9 cellular contexts compared by ENCODE assay signal in genomic region chr5:177448244-177448950, GRCh38. TPM values are rescaled to one million over a fixed set of nuclear protein-coding genes. Genes with fewer than 3 reads are reported as not detected.
DNase-seq lines count a peak whose midpoint lies in the region; ATAC-seq, FAIRE-seq and TF ChIP-seq lines count a peak whose summit lies in the region.
"Had no signal": no experiment of that assay in that cellular context is flagged by ENCODE, and none has a peak within 500 bp of the region (broad histone marks: within the 10 kb centered on the region; RNA-seq: fewer than 3 reads in every experiment).

No MANE protein-coding gene starts in this region.

- CTCF ChIA-PET in CD8-positive, alpha-beta T cell (lab: Charles Lee) = interaction anchor here (2.2 to 26.7 kb wide), 5 partner anchors 20 to 132 kb away, joined by 7 to 628 read pairs (median 285); partner anchors contain the start of genes F12, GRK6, PFN3 and SLC34A1
- CTCF ChIA-PET in naive thymus-derived CD4-positive, alpha-beta T cell (lab: Charles Lee) = interaction anchor here (0.6 to 8.8 kb wide), 11 partner anchors 9 to 79 kb away, joined by 3 to 105 read pairs (median 4); no protein-coding TSS in a partner anchor

- H3K27me3 Mint-ChIP-seq in CD8-positive, alpha-beta T cell (ENCODE audit: low read depth) = no peaks in the 10 kb centered on the region
- H3K27me3 Mint-ChIP-seq in naive thymus-derived CD4-positive, alpha-beta T cell = peaks cover 0 to 26% (median 0%) of the 10 kb centered on the region in 5 donors

- H3K36me3 Mint-ChIP-seq in CD8-positive, alpha-beta T cell = no peaks in the 10 kb centered on the region
- H3K36me3 Mint-ChIP-seq in naive thymus-derived CD4-positive, alpha-beta T cell = no peaks in the 10 kb centered on the region

- no peak for ATAC-seq in CD8-positive, alpha-beta T cell
- no peak for ATAC-seq in naive thymus-derived CD4-positive, alpha-beta T cell
- no peak for ATAC-seq in GM19035 (IDR thresholded peaks at IDR 0.05; ENCODE audit: unreplicated experiment)

- POLR2A ChIA-PET in CD8-positive, alpha-beta T cell (lab: Charles Lee) = interaction anchor here (0.6 to 22.6 kb wide), 7 partner anchors 7 to 87 kb away, joined by 4 to 498 read pairs (median 26); partner anchors contain the start of genes F12, GRK6 and PFN3
- POLR2A ChIA-PET in naive thymus-derived CD4-positive, alpha-beta T cell (lab: Charles Lee) = interaction anchor here (1.2 to 23.1 kb wide), 8 partner anchors 8 to 315 kb away, joined by 3 to 804 read pairs (median 8); partner anchors contain the start of genes F12, GRK6, NSD1 and PFN3

- no peak for TF ChIP-seq CTCF in CD8-positive, alpha-beta T cell (IDR thresholded peaks at IDR 0.05)
- no peak for TF ChIP-seq CTCF in sigmoid colon (IDR thresholded peaks at IDR 0.05)

- peak overlapping the region; percentile 35 for H3K4me3 ChIP-seq in CD8-positive, alpha-beta T cell (ENCODE audit: low read depth, low read length)
- no peak overlapping the region for H3K4me3 ChIP-seq in naive thymus-derived CD4-positive, alpha-beta T cell (ENCODE audit: low read length)
- H3K4me3 ChIP-seq in sigmoid colon = no peak overlapping the region

- H3K4me1 Mint-ChIP-seq in CD8-positive, alpha-beta T cell (ENCODE audit: low read depth) = peaks cover 45% of the 10 kb centered on the region
- peaks cover 24 to 54% (median 46%) of the 10 kb centered on the region in 7 donors for H3K4me1 Mint-ChIP-seq in naive thymus-derived CD4-positive, alpha-beta T cell

- TF ChIP-seq RAD21 in Ishikawa (IDR thresholded peaks at IDR 0.05; ENCODE audit: low read depth) = no peak

- H3K27me3 ChIP-seq in CD8-positive, alpha-beta T cell (ENCODE audit: insufficient read depth, low read length) = no peaks in the 10 kb centered on the region
- no peaks in the 10 kb centered on the region for H3K27me3 ChIP-seq in naive thymus-derived CD4-positive, alpha-beta T cell (ENCODE audit: control insufficient read depth in 2 of 2, insufficient read depth in 2 of 2, low read length in 2 of 2)
- peaks cover 0 to 68% (median 38%) of the 10 kb centered on the region in 3 donors for H3K27me3 ChIP-seq in sigmoid colon

- no peak for DNase-seq in CD8-positive, alpha-beta T cell
- no peak for DNase-seq in naive thymus-derived CD4-positive, alpha-beta T cell
- no peak for DNase-seq in frontal cortex (ENCODE audit: low spot score in 2 of 2)
- DNase-seq in sigmoid colon = no peak
- no peak for DNase-seq in dedifferentiated amniotic fluid mesenchymal stem cell (ENCODE audit: extremely low spot score)

- 57 to 72% methylated on average over 6 of the region's 6 CpGs for WGBS in sigmoid colon, 2 donors

- TF ChIP-seq POLR2A in sigmoid colon (IDR thresholded peaks at IDR 0.05) = no peak

- peak overlapping the region; percentile 70 for H3K4me3 Mint-ChIP-seq in CD8-positive, alpha-beta T cell
- H3K4me3 Mint-ChIP-seq in naive thymus-derived CD4-positive, alpha-beta T cell = peak overlapping the region; percentile 56 to 85 (median 72)

- peaks cover 31% of the 10 kb centered on the region for H3K4me1 ChIP-seq in CD8-positive, alpha-beta T cell (ENCODE audit: insufficient read depth, low read length)
- H3K4me1 ChIP-seq in naive thymus-derived CD4-positive, alpha-beta T cell (ENCODE audit: control insufficient read depth in 2 of 2, insufficient read depth in 2 of 2, low read length in 2 of 2) = peaks cover 7 to 38% of the 10 kb centered on the region in 2 donors
- H3K4me1 ChIP-seq in sigmoid colon = peaks cover 0 to 28% (median 24%) of the 10 kb centered on the region in 4 donors

- H3K36me3 ChIP-seq in CD8-positive, alpha-beta T cell (ENCODE audit: insufficient read depth, low read length) = no peaks in the 10 kb centered on the region
- peaks cover 0 to under 1% (median 0%) of the 10 kb centered on the region in 3 experiments for H3K36me3 ChIP-seq in naive thymus-derived CD4-positive, alpha-beta T cell (ENCODE audit: control insufficient read depth in 2 of 3, insufficient read depth in 3 of 3, low read length in 3 of 3)
- no peaks in the 10 kb centered on the region for H3K36me3 ChIP-seq in sigmoid colon

- H3K9me3 Mint-ChIP-seq in CD8-positive, alpha-beta T cell = no peaks in the 10 kb centered on the region
- peaks cover 0 to 6% (median 0%) of the 10 kb centered on the region in 11 donors for H3K9me3 Mint-ChIP-seq in naive thymus-derived CD4-positive, alpha-beta T cell

- FAIRE-seq in frontal cortex (lab: Jason Lieb, UNC) = no peak

- no peak overlapping the region for H3K27ac ChIP-seq in CD8-positive, alpha-beta T cell (ENCODE audit: low read depth, low read length)
- peak overlapping the region; percentile 85 for H3K27ac ChIP-seq in angular gyrus (ENCODE audit: low read depth, low read length)
- H3K27ac ChIP-seq in naive thymus-derived CD4-positive, alpha-beta T cell (ENCODE audit: low read depth, low read length) = peak overlapping the region; percentile 5
- no peak overlapping the region for H3K27ac ChIP-seq in sigmoid colon

- TF ChIP-seq EP300 in Ishikawa (IDR thresholded peaks at IDR 0.05; ENCODE audit: borderline replicate concordance) (no peak), sigmoid colon (IDR thresholded peaks at IDR 0.05) (no peak)

- no peaks in the 10 kb centered on the region for H3K9me3 ChIP-seq in CD8-positive, alpha-beta T cell (ENCODE audit: low read length)
- no peaks in the 10 kb centered on the region for H3K9me3 ChIP-seq in naive thymus-derived CD4-positive, alpha-beta T cell (ENCODE audit: control insufficient read depth in 2 of 3, low read length in 3 of 3)
- no peaks in the 10 kb centered on the region for H3K9me3 ChIP-seq in sigmoid colon

- H3K27ac Mint-ChIP-seq in CD8-positive, alpha-beta T cell = peak overlapping the region; percentile 75
- H3K27ac Mint-ChIP-seq in naive thymus-derived CD4-positive, alpha-beta T cell = peak overlapping the region; percentile 11 to 88 (median 85)

- intact Hi-C loops in CD8-positive, alpha-beta T cell (cut with DNase I, micrococcal nuclease) = no loop called here
- intact Hi-C loops in naive thymus-derived CD4-positive, alpha-beta T cell (cut with micrococcal nuclease) = no loop called here
- intact Hi-C loops in sigmoid colon (cut with DNase I) = no loop called here

TF ChIP-seq in Ishikawa, 13 proteins besides CTCF, POLR2A, EP300 and RAD21:
- TF ChIP-seq, protein P1, sequence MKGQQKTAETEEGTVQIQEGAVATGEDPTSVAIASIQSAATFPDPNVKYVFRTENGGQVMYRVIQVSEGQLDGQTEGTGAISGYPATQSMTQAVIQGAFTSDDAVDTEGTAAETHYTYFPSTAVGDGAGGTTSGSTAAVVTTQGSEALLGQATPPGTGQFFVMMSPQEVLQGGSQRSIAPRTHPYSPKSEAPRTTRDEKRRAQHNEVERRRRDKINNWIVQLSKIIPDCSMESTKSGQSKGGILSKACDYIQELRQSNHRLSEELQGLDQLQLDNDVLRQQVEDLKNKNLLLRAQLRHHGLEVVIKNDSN (IDR thresholded peaks at IDR 0.05) = no peak
- TF ChIP-seq TAF1 (IDR thresholded peaks at IDR 0.05; ENCODE audit: low read depth) (0 out of 2 replicates have a peak, but pooled peaks have one; percentile 0), NFIC (IDR thresholded peaks at IDR 0.05) (no peak), CEBPB (IDR thresholded peaks at IDR 0.05) (peak; percentile 46)
TF ChIP-seq in Ishikawa: peak in this region for 2.

RNA-seq across cellular contexts. Expression of gene PRR7, which starts 1.8 kb away (rescaled TPM):
- total RNA-seq in CD8-positive, alpha-beta T cell = 10 to 100 TPM; 21.0 TPM
- 10 to 100 TPM in 2 of 5 experiments, 1 to 10 TPM in 3; 6.4 to 31.8 (median 6.8) TPM for total RNA-seq in naive thymus-derived CD4-positive, alpha-beta T cell
- 10 to 100 TPM; 11.7 to 19.4 TPM for polyA plus RNA-seq in naive thymus-derived CD4-positive, alpha-beta T cell
- total RNA-seq in frontal cortex (12.2 TPM), sigmoid colon (1 to 10 TPM in 3 of 4 donors, under 1 TPM in 1; 0.82 to 2.5 (median 1.7) TPM)
- 1 to 10 TPM in 1 of 3 donors, not detected in 2; 3.7 TPM for polyA plus RNA-seq in sigmoid colon

RNA-seq across cellular contexts. Expression of gene GRK6, which starts 21.9 kb away (rescaled TPM):
- total RNA-seq in CD8-positive, alpha-beta T cell = 100 to 1,000 TPM; 133 to 139 TPM
- total RNA-seq in naive thymus-derived CD4-positive, alpha-beta T cell = 100 to 1,000 TPM; 161 to 246 (median 200) TPM
- polyA plus RNA-seq in naive thymus-derived CD4-positive, alpha-beta T cell = 100 to 1,000 TPM in 1 of 2 donors, 10 to 100 TPM in 1; 78.8 to 202 TPM
- total RNA-seq in frontal cortex (25.7 TPM), sigmoid colon (10 to 100 TPM; 16.5 to 29.2 (median 21.3) TPM)
- 10 to 100 TPM; 18.7 to 47.9 (median 22.8) TPM for polyA plus RNA-seq in sigmoid colon

RNA-seq across cellular contexts. Expression of gene DBN1, which starts 25.0 kb away (rescaled TPM):
- 10 to 100 TPM; 16.2 to 19.9 TPM for total RNA-seq in CD8-positive, alpha-beta T cell
- 1 to 10 TPM; 1.2 to 8.8 (median 5.7) TPM for total RNA-seq in naive thymus-derived CD4-positive, alpha-beta T cell
- 1 to 10 TPM in 1 of 2 donors, under 1 TPM in 1; 0.64 to 2.2 TPM for polyA plus RNA-seq in naive thymus-derived CD4-positive, alpha-beta T cell
- 187 TPM for total RNA-seq in frontal cortex
- 10 to 100 TPM; 54.8 to 100.0 (median 82.3) TPM for total RNA-seq in sigmoid colon
- polyA plus RNA-seq in sigmoid colon = 10 to 100 TPM in 2 of 3 donors, 1 to 10 TPM in 1; 6.0 to 22.2 (median 16.9) TPM

RNA-seq across cellular contexts. Expression of gene F12, which starts 39.0 kb away (rescaled TPM):
- not detected for total RNA-seq in CD8-positive, alpha-beta T cell
- 1 to 10 TPM in 1 of 5 experiments, under 1 TPM in 2, not detected in 2; 0.16 to 2.1 (median 0.34) TPM for total RNA-seq in naive thymus-derived CD4-positive, alpha-beta T cell
- under 1 TPM in 1 of 2 donors, not detected in 1; 0.64 TPM for polyA plus RNA-seq in naive thymus-derived CD4-positive, alpha-beta T cell
- total RNA-seq in frontal cortex (2.4 TPM), sigmoid colon (under 1 TPM in 3 of 4 donors, not detected in 1; 0.36 to 0.83 (median 0.81) TPM)
- 10 to 100 TPM in 1 of 3 donors, 1 to 10 TPM in 2; 3.6 to 14.0 (median 8.1) TPM for polyA plus RNA-seq in sigmoid colon

RNA-seq across cellular contexts. Expression of gene PFN3, which starts 47.9 kb away (rescaled TPM):
- total RNA-seq in CD8-positive, alpha-beta T cell = not detected
- total RNA-seq in naive thymus-derived CD4-positive, alpha-beta T cell = not detected
- not detected for polyA plus RNA-seq in naive thymus-derived CD4-positive, alpha-beta T cell
- total RNA-seq in frontal cortex (0.82 TPM), sigmoid colon (not detected)
- polyA plus RNA-seq in sigmoid colon = not detected
- total RNA-seq: G401 had no signal

Comparison
In these comparisons a context has a peak if more than half of its experiments do, and no peak if none do; other contexts are left out.
1. H3K27ac ChIP-seq: peak in angular gyrus (single experiment) and naive thymus-derived CD4-positive, alpha-beta T cell (single experiment); none in CD8-positive, alpha-beta T cell (single experiment) and sigmoid colon (0 of 4).